In the genomic region with DNA sequence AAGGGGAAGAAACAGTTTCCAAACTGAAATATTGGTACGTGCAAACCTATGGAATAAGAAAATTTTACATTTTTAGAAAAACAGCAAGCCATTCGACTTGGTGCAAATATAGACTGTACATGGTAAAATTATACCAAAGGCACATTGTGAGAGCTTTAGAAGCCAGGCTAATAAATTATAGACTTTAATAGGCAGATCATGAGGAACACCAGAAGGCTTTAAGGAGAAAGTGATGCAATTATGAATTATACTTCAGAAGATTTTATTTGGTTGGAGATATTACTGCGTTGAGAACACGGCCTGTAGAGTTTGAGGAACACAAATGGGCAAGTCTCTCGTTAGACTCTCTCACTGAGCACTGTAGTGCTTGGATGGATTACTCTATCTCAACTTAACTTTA, we compare ENCODE assay signal across 25 cellular contexts.
DNase-seq lines count a peak whose midpoint lies in the region; ATAC-seq, FAIRE-seq and TF ChIP-seq lines count a peak whose summit lies in the region.
"Had no signal": no experiment of that assay in that cellular context is flagged by ENCODE, and none has a peak within 500 bp of the region (broad histone marks: within the 10 kb centered on the region; RNA-seq: fewer than 3 reads in every experiment).

No MANE protein-coding gene starts in this region.

- DNase-seq in SK-N-MC (ENCODE audit: low read depth, low spot score) (peak; percentile 18), H1 (ENCODE audit: low read depth in 1 of 2, low spot score in 2 of 2) (no peak), mesendoderm (no peak), sigmoid colon (no peak), NCI-H345 treated with DMSO at 0.1 percent for 48 hours (lab: John Stamatoyannopoulos, UW; ENCODE audit: unreplicated experiment) (no peak)
- DNase-seq in stimulated activated naive B cell treated with anti-CD40 and anti-IgM and Interleukin-4, amounts not matched to agents 10 μg/mL and 1 μg/mL and 100 μg/mL, for 72 hours: no peak
- DNase-seq: Caco-2; CD4-positive, CD25-positive, alpha-beta regulatory T cell; CD8-positive, alpha-beta T cell; DMS 273 treated with DMSO at 0.1 percent for 48 hours; DMS79; EL; GDM1; GM23248; HFFc6 had no signal

- TF ChIP-seq CTCF in H1 (IDR thresholded peaks at IDR 0.05; ENCODE audit: control extremely low read depth in 1 of 3, insufficient read depth in 1 of 3, low read depth in 1 of 3, low read length in 3 of 3) (no peak), sigmoid colon (IDR thresholded peaks at IDR 0.05) (no peak)

- H3K27ac ChIP-seq in SK-N-MC: peak overlapping the region; percentile 82
- no peak overlapping the region for H3K27ac ChIP-seq in H1 (ENCODE audit: low read depth, low read length)
- H3K27ac ChIP-seq in mesendoderm (ENCODE audit: low read depth, low read length): no peak overlapping the region
- peak overlapping the region in 3 of 4 donors; percentile 45 to 60 (median 56) for H3K27ac ChIP-seq in sigmoid colon
- H3K27ac ChIP-seq: 22Rv1, BLaER1, C4-2B, GM23248 had no signal

- TF ChIP-seq POLR2A in H1 (IDR thresholded peaks at IDR 0.05; ENCODE audit: control extremely low read depth in 1 of 2, low read depth in 2 of 2, low read length in 2 of 2) (no peak), sigmoid colon (IDR thresholded peaks at IDR 0.05) (no peak)

- H3K9ac ChIP-seq in SK-N-MC (ENCODE audit: insufficient read length): no peak overlapping the region
- no peak overlapping the region for H3K9ac ChIP-seq in H1 (replicated peaks in 1 of 4; ENCODE audit: extremely low read depth in 1 of 4, low read depth in 3 of 4, low read length in 3 of 4)
- H3K9ac ChIP-seq in mesendoderm (ENCODE audit: low read length): no peak overlapping the region
- H3K9ac ChIP-seq: BLaER1, GM23248 had no signal

- H2BK15ac ChIP-seq in H1 (ENCODE audit: low read length) (no peak overlapping the region), mesendoderm (replicated peaks; ENCODE audit: low read depth) (no peak overlapping the region)

- WGBS in H1 (ENCODE audit: extremely low coverage in 1 of 2, insufficient coverage in 1 of 2, insufficient read length in 1 of 2, insufficient replicate concordance in 2 of 2, low coverage in 1 of 2, low lambda C conversion rate in 2 of 2, missing lambda C conversion rate in 1 of 2), 2 experiments: 95% methylated on average over 5 of the region's 5 CpGs; no CpG with 5 or more reads in 1 of the 2 experiments
- no CpG with 5 or more reads among the region's 5 CpGs for WGBS in mesendoderm (ENCODE audit: extremely low coverage, insufficient coverage, low lambda C conversion rate)
- WGBS in sigmoid colon, 2 donors: 92 to 93% methylated on average over 5 of the region's 5 CpGs

- no peak overlapping the region for H4K91ac ChIP-seq in H1 (replicated peaks; ENCODE audit: insufficient read length, low read length)

- H3K4ac ChIP-seq in H1 (replicated peaks; ENCODE audit: insufficient read length, low read depth, low read length) (no peak overlapping the region), mesendoderm (ENCODE audit: low read depth, low read length) (no peak overlapping the region)

- H3K56ac ChIP-seq in H1 (replicated peaks; ENCODE audit: insufficient read length, low read depth, low read length): no peak overlapping the region
- no peak overlapping the region for H3K56ac ChIP-seq in mesendoderm (ENCODE audit: low read length)

- CTCF ChIA-PET in H1 (lab: Charles Lee; ENCODE audit: partially characterized antibody): interaction anchor here (0.6 to 2.0 kb wide), 4 partner anchors 8 to 573 kb away, joined by 3 to 7 read pairs (median 3); no protein-coding TSS in a partner anchor

- intact Hi-C loops in sigmoid colon (cut with DNase I): loop anchor here (5.0 kb wide), 1 partner anchor 77 kb away; no protein-coding TSS in a partner anchor

- no peak overlapping the region for H3K27ac Mint-ChIP-seq in stimulated activated naive B cell treated with anti-CD40 and anti-IgM and Interleukin-4, amounts not matched to agents 10 μg/mL and 1 μg/mL and 100 μg/mL, for 72 hours
- H3K27ac Mint-ChIP-seq: B cell; CD4-positive, CD25-positive, alpha-beta regulatory T cell; CD8-positive, alpha-beta T cell; HFFc6 had no signal

- no peaks in the 10 kb centered on the region for H3K36me3 Mint-ChIP-seq in stimulated activated naive B cell treated with anti-CD40 and anti-IgM and Interleukin-4, amounts not matched to agents 10 μg/mL and 1 μg/mL and 100 μg/mL, for 72 hours
- H3K36me3 Mint-ChIP-seq: CD4-positive, CD25-positive, alpha-beta regulatory T cell; CD8-positive, alpha-beta T cell had no signal

- no peak overlapping the region for H2BK12ac ChIP-seq in H1 (ENCODE audit: low read depth, low read length)

- peak; percentile 7 for FAIRE-seq in H1 (lab: Jason Lieb, UNC)
- FAIRE-seq: A204.1, GM12878, GM19239 had no signal

- ATAC-seq in HG03571 (IDR thresholded peaks at IDR 0.05; ENCODE audit: unreplicated experiment) (no peak), SK-N-SH treated with all-trans-retinoic acid at 6 μM for 48 hours (no peak)
- no peak for ATAC-seq in stimulated activated naive B cell treated with anti-CD40 and anti-IgM and Interleukin-4, amounts not matched to agents 10 μg/mL and 1 μg/mL and 100 μg/mL, for 72 hours (replicated peaks)
- ATAC-seq: CD8-positive, alpha-beta T cell; GM12878 had no signal

- no peak overlapping the region for H3K18ac ChIP-seq in H1 (ENCODE audit: extremely low read depth, low read length)
- no peak overlapping the region for H3K18ac ChIP-seq in mesendoderm (ENCODE audit: low read length)

- no peak overlapping the region for H3K4me2 ChIP-seq in H1 (ENCODE audit: insufficient read depth in 1 of 2, low read depth in 2 of 2, low read length in 2 of 2)
- no peak overlapping the region for H3K4me2 ChIP-seq in mesendoderm (ENCODE audit: low read length)
- H3K4me2 ChIP-seq: BLaER1 had no signal

- POLR2A ChIA-PET in H1 (lab: Charles Lee; ENCODE audit: partially characterized antibody): interaction anchor here (0.7 to 1.6 kb wide), 4 partner anchors 32 to 53 kb away, joined by 3 to 4 read pairs (median 3); no protein-coding TSS in a partner anchor

- H2BK20ac ChIP-seq in H1 (ENCODE audit: low read length): no peak overlapping the region

- H4K8ac ChIP-seq in H1 (ENCODE audit: extremely low read depth, insufficient read depth, low read length) (no peak overlapping the region), mesendoderm (ENCODE audit: low read depth, low read length) (no peak overlapping the region)

- H2AFZ ChIP-seq in H1 (ENCODE audit: low read length): no peak overlapping the region
- H2AFZ ChIP-seq: GM23248 had no signal

- no peak for TF ChIP-seq RAD21 in H1 (IDR thresholded peaks at IDR 0.05 in 1 of 2, conservative IDR thresholded peaks at IDR 0.05 in 1 of 2; ENCODE audit: low read depth in 2 of 2, low read length in 2 of 2)

- no peaks in the 10 kb centered on the region for H3K23me2 ChIP-seq in H1 (ENCODE audit: low read depth, low read length)

- peaks cover 0 to 4% of the 10 kb centered on the region in 2 donors for H3K9me3 Mint-ChIP-seq in stimulated activated naive B cell treated with anti-CD40 and anti-IgM and Interleukin-4, amounts not matched to agents 10 μg/mL and 1 μg/mL and 100 μg/mL, for 72 hours
- H3K9me3 Mint-ChIP-seq: CD8-positive, alpha-beta T cell had no signal

- H3K9me3 ChIP-seq in SK-N-MC (ENCODE audit: low read depth, low read length) (no peaks in the 10 kb centered on the region), H1 (ENCODE audit: insufficient read depth in 2 of 2, low read depth in 1 of 2, low read length in 1 of 2) (no peaks in the 10 kb centered on the region; a peak in 1 of 4 replicates), sigmoid colon (no peaks in the 10 kb centered on the region)
- H3K9me3 ChIP-seq: BLaER1, Caco-2, HAP-1 had no signal

- H3K4me1 Mint-ChIP-seq in stimulated activated naive B cell treated with anti-CD40 and anti-IgM and Interleukin-4, amounts not matched to agents 10 μg/mL and 1 μg/mL and 100 μg/mL, for 72 hours: no peaks in the 10 kb centered on the region
- H3K4me1 Mint-ChIP-seq: B cell; CD4-positive, CD25-positive, alpha-beta regulatory T cell had no signal

- no peak overlapping the region for H3K4me3 Mint-ChIP-seq in stimulated activated naive B cell treated with anti-CD40 and anti-IgM and Interleukin-4, amounts not matched to agents 10 μg/mL and 1 μg/mL and 100 μg/mL, for 72 hours
- H3K4me3 Mint-ChIP-seq: B cell; CD4-positive, CD25-positive, alpha-beta regulatory T cell; CD8-positive, alpha-beta T cell; HFFc6 had no signal

- peaks cover 0 to 68% of the 10 kb centered on the region in 2 experiments for H3K79me2 ChIP-seq in H1 (ENCODE audit: control insufficient read depth in 1 of 2, insufficient read depth in 2 of 2, low read length in 2 of 2)
- H3K79me2 ChIP-seq in mesendoderm (ENCODE audit: control insufficient read depth, insufficient read depth, low read length): no peaks in the 10 kb centered on the region

- peaks cover 0 to 17% (median 11%) of the 10 kb centered on the region in 4 experiments for H3K4me1 ChIP-seq in H1 (replicated peaks in 1 of 4; ENCODE audit: control insufficient read depth in 3 of 4, insufficient read depth in 4 of 4, low read length in 3 of 4)
- H3K4me1 ChIP-seq in mesendoderm (ENCODE audit: control insufficient read depth, low read depth, low read length): no peaks in the 10 kb centered on the region
- H3K4me1 ChIP-seq in sigmoid colon: peaks cover 0 to 39% (median 27%) of the 10 kb centered on the region in 4 donors
- H3K4me1 ChIP-seq: BLaER1, Caco-2 had no signal

- H4K5ac ChIP-seq in H1 (ENCODE audit: insufficient read length, low read depth, low read length) (no peak overlapping the region), mesendoderm (ENCODE audit: low read length) (no peak overlapping the region)

- H4K20me1 ChIP-seq in H1 (replicated peaks in 1 of 2; ENCODE audit: control insufficient read depth in 1 of 2, insufficient read depth in 2 of 2, low read length in 2 of 2): peaks cover 0 to 3% of the 10 kb centered on the region in 2 experiments
- H4K20me1 ChIP-seq: BLaER1 had no signal

- H3K36me3 ChIP-seq in SK-N-MC (ENCODE audit: insufficient read depth, low read length) (no peaks in the 10 kb centered on the region), H1 (ENCODE audit: control insufficient read depth in 2 of 4, insufficient read depth in 4 of 4, low read length in 3 of 4) (no peaks in the 10 kb centered on the region; a peak in 1 of 8 replicates), mesendoderm (ENCODE audit: control insufficient read depth, insufficient read depth, low read length) (no peaks in the 10 kb centered on the region), sigmoid colon (no peaks in the 10 kb centered on the region)
- H3K36me3 ChIP-seq: BLaER1, HAP-1 had no signal

- no peaks in the 10 kb centered on the region for H3K27me3 Mint-ChIP-seq in stimulated activated naive B cell treated with anti-CD40 and anti-IgM and Interleukin-4, amounts not matched to agents 10 μg/mL and 1 μg/mL and 100 μg/mL, for 72 hours
- H3K27me3 Mint-ChIP-seq: B cell; CD4-positive, CD25-positive, alpha-beta regulatory T cell had no signal

- H2BK5ac ChIP-seq in H1 (ENCODE audit: low read depth, low read length) (no peak overlapping the region), mesendoderm (ENCODE audit: low read length) (no peak overlapping the region)

- H2BK120ac ChIP-seq in H1 (replicated peaks; ENCODE audit: low read depth, low read length) (no peak overlapping the region), mesendoderm (ENCODE audit: low read depth, low read length) (no peak overlapping the region)

- H2AK5ac ChIP-seq in H1 (ENCODE audit: low read depth, low read length) (no peak overlapping the region), mesendoderm (ENCODE audit: low read length) (peak overlapping the region; percentile 55)

- H3K4me3 ChIP-seq in SK-N-MC: peak overlapping the region; percentile 50
- H3K4me3 ChIP-seq in H1 (ENCODE audit: extremely low read depth in 1 of 4, insufficient read depth in 2 of 4, low read depth in 3 of 4, low read length in 4 of 4): no peak overlapping the region
- H3K4me3 ChIP-seq in mesendoderm (ENCODE audit: low read length): no peak overlapping the region
- no peak overlapping the region for H3K4me3 ChIP-seq in sigmoid colon
- H3K4me3 ChIP-seq: BLaER1, GM12878, GM23248, HAP-1 had no signal

- H3K27me3 ChIP-seq in H1 (replicated peaks in 1 of 4; ENCODE audit: control insufficient read depth in 3 of 4, extremely low read depth in 1 of 4, insufficient read depth in 3 of 4, low read length in 3 of 4): peaks cover 0 to 1% (median 0%) of the 10 kb centered on the region in 4 experiments; a peak in 1 of 7 replicates
- H3K27me3 ChIP-seq in mesendoderm (ENCODE audit: insufficient read depth, low read length, poor library complexity): no peaks in the 10 kb centered on the region
- H3K27me3 ChIP-seq in sigmoid colon: no peaks in the 10 kb centered on the region
- H3K27me3 ChIP-seq: BLaER1 had no signal

- peaks cover 2% of the 10 kb centered on the region for H3K79me1 ChIP-seq in H1 (ENCODE audit: low read depth, low read length)
- H3K79me1 ChIP-seq in mesendoderm (ENCODE audit: low read length): no peaks in the 10 kb centered on the region

- TF ChIP-seq EP300 in H1 (IDR thresholded peaks at IDR 0.05; ENCODE audit: borderline replicate concordance in 1 of 2, low read depth in 2 of 2, low read length in 2 of 2) (no peak), sigmoid colon (IDR thresholded peaks at IDR 0.05) (peak in 2 of 4 donors; percentile 62 to 72)

- H3K23ac ChIP-seq in H1 (ENCODE audit: insufficient read length) (no peak overlapping the region), mesendoderm (ENCODE audit: low read length) (no peak overlapping the region)

- H3K14ac ChIP-seq in H1 (ENCODE audit: insufficient read length): no peak overlapping the region

Comparison
In these comparisons a context has a peak if more than half of its experiments do, and no peak if none do; other contexts are left out.
1. H3K27ac ChIP-seq: peak in SK-N-MC (single experiment) and sigmoid colon (3 of 4); none in H1 (single experiment) and mesendoderm (single experiment).